In genomic region chr6:137217801-137218472, GRCh38 we compare ENCODE assay signal across 1 cellular context.
TF ChIP-seq lines count a peak whose summit lies in the region.

No MANE protein-coding gene starts in this region.

TF ChIP-seq in HepG2, 621 proteins besides CTCF, POLR2A, EP300 and RAD21 (continued from another document and continues in another):
- TF ChIP-seq, protein P1, sequence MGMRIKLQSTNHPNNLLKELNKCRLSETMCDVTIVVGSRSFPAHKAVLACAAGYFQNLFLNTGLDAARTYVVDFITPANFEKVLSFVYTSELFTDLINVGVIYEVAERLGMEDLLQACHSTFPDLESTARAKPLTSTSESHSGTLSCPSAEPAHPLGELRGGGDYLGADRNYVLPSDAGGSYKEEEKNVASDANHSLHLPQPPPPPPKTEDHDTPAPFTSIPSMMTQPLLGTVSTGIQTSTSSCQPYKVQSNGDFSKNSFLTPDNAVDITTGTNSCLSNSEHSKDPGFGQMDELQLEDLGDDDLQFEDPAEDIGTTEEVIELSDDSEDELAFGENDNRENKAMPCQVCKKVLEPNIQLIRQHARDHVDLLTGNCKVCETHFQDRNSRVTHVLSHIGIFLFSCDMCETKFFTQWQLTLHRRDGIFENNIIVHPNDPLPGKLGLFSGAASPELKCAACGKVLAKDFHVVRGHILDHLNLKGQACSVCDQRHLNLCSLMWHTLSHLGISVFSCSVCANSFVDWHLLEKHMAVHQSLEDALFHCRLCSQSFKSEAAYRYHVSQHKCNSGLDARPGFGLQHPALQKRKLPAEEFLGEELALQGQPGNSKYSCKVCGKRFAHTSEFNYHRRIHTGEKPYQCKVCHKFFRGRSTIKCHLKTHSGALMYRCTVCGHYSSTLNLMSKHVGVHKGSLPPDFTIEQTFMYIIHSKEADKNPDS (CRISPR knock-in tag; IDR thresholded peaks at IDR 0.05) = 0 out of 2 replicates have a peak, but pooled peaks have one; percentile 17
- TF ChIP-seq ZBTB8A (CRISPR knock-in tag; IDR thresholded peaks at IDR 0.05; ENCODE audit: borderline replicate concordance, low read depth) = no peak
- no peak for TF ChIP-seq RBAK (CRISPR knock-in tag; IDR thresholded peaks at IDR 0.05)
- TF ChIP-seq SMC3 (IDR thresholded peaks at IDR 0.05; ENCODE audit: low read length) = no peak
- TF ChIP-seq FOXP1 (IDR thresholded peaks at IDR 0.05) = no peak
- TF ChIP-seq FOXP1 (CRISPR knock-in tag; IDR thresholded peaks at IDR 0.05) = no peak
- TF ChIP-seq PAWR (CRISPR knock-in tag; IDR thresholded peaks at IDR 0.05; ENCODE audit: borderline replicate concordance) = no peak
- TF ChIP-seq MNT (IDR thresholded peaks at IDR 0.05) = no peak
- TF ChIP-seq CERS6 (CRISPR knock-in tag; IDR thresholded peaks at IDR 0.05) = no peak
- TF ChIP-seq EHMT2 (IDR thresholded peaks at IDR 0.05; ENCODE audit: borderline replicate concordance, low read depth, low read length) = no peak
- TF ChIP-seq DBP (CRISPR knock-in tag; IDR thresholded peaks at IDR 0.05; ENCODE audit: not compliant biosample characterization) = no peak
- no peak for TF ChIP-seq EEA1 (CRISPR knock-in tag; IDR thresholded peaks at IDR 0.05; ENCODE audit: borderline replicate concordance)
- no peak for TF ChIP-seq SUZ12 (IDR thresholded peaks at IDR 0.05; ENCODE audit: low read depth, low read length)
- no peak for TF ChIP-seq AGO1 (IDR thresholded peaks at IDR 0.05; ENCODE audit: low read depth, low read length, poor library complexity, severe bottlenecking)
- TF ChIP-seq ZNF414 (CRISPR knock-in tag; IDR thresholded peaks at IDR 0.05) = 0 out of 2 replicates have a peak, but pooled peaks have one; percentile 26
- TF ChIP-seq KLF12 (CRISPR knock-in tag; IDR thresholded peaks at IDR 0.05; ENCODE audit: borderline replicate concordance) = no peak
- no peak for TF ChIP-seq RORA (CRISPR knock-in tag; IDR thresholded peaks at IDR 0.05)
- no peak for TF ChIP-seq SATB2 (CRISPR knock-in tag; IDR thresholded peaks at IDR 0.05)
- TF ChIP-seq HMGXB4 (CRISPR knock-in tag; IDR thresholded peaks at IDR 0.05; ENCODE audit: borderline replicate concordance in 1 of 2, low read depth in 1 of 2) = no peak
- no peak for TF ChIP-seq ZNF121 (CRISPR knock-in tag; IDR thresholded peaks at IDR 0.05)
- no peak for TF ChIP-seq KAT8 (CRISPR knock-in tag; IDR thresholded peaks at IDR 0.05)
- no peak for TF ChIP-seq ZFP36 (IDR thresholded peaks at IDR 0.05; ENCODE audit: borderline replicate concordance, low read depth, low read length, partially characterized antibody)
- no peak for TF ChIP-seq CREB1 (IDR thresholded peaks at IDR 0.05)
- TF ChIP-seq CREB1 (CRISPR knock-in tag; IDR thresholded peaks at IDR 0.05) = no peak
- no peak for TF ChIP-seq ZBTB37 (CRISPR knock-in tag; IDR thresholded peaks at IDR 0.05)
- no peak for TF ChIP-seq PAF1 (CRISPR knock-in tag; IDR thresholded peaks at IDR 0.05)
- 0 out of 2 replicates have a peak, but pooled peaks have one; percentile 19 for TF ChIP-seq ARID5B (CRISPR knock-in tag; IDR thresholded peaks at IDR 0.05)
- TF ChIP-seq, protein P2, sequence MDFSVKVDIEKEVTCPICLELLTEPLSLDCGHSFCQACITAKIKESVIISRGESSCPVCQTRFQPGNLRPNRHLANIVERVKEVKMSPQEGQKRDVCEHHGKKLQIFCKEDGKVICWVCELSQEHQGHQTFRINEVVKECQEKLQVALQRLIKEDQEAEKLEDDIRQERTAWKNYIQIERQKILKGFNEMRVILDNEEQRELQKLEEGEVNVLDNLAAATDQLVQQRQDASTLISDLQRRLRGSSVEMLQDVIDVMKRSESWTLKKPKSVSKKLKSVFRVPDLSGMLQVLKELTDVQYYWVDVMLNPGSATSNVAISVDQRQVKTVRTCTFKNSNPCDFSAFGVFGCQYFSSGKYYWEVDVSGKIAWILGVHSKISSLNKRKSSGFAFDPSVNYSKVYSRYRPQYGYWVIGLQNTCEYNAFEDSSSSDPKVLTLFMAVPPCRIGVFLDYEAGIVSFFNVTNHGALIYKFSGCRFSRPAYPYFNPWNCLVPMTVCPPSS (IDR thresholded peaks at IDR 0.05) = no peak
- peak; percentile 45; the same call in 1 of the 2 replicates for TF ChIP-seq FOXA3 (CRISPR knock-in tag; IDR thresholded peaks at IDR 0.05)
- no peak for TF ChIP-seq SMAD9 (CRISPR knock-in tag; IDR thresholded peaks at IDR 0.05)
- TF ChIP-seq ZNF530 (CRISPR knock-in tag; IDR thresholded peaks at IDR 0.05; ENCODE audit: low read depth) = no peak
- 0 out of 2 replicates have a peak, but pooled peaks have one; percentile 20 for TF ChIP-seq ZFY (CRISPR knock-in tag; IDR thresholded peaks at IDR 0.05)
- TF ChIP-seq SMAD3 (CRISPR knock-in tag; IDR thresholded peaks at IDR 0.05) = no peak
- no peak for TF ChIP-seq ZNF367 (CRISPR knock-in tag; IDR thresholded peaks at IDR 0.05; ENCODE audit: borderline replicate concordance)
- no peak for TF ChIP-seq ATM (IDR thresholded peaks at IDR 0.05; ENCODE audit: borderline replicate concordance)
- TF ChIP-seq IRF2 (CRISPR knock-in tag; IDR thresholded peaks at IDR 0.05) = no peak
- no peak for TF ChIP-seq ZNF501 (CRISPR knock-in tag; IDR thresholded peaks at IDR 0.05)
- TF ChIP-seq GTF3A (CRISPR knock-in tag; conservative IDR thresholded peaks at IDR 0.05) = no peak
- no peak for TF ChIP-seq ZNF629 (CRISPR knock-in tag; conservative IDR thresholded peaks at IDR 0.05)
- no peak for TF ChIP-seq PHF8 (CRISPR knock-in tag; IDR thresholded peaks at IDR 0.05)
- no peak for TF ChIP-seq THAP11 (CRISPR knock-in tag; IDR thresholded peaks at IDR 0.05)
- TF ChIP-seq ZNF3 (CRISPR knock-in tag; IDR thresholded peaks at IDR 0.05) = no peak
- no peak for TF ChIP-seq ATRX (CRISPR knock-in tag; IDR thresholded peaks at IDR 0.05; ENCODE audit: borderline replicate concordance)
- TF ChIP-seq, protein P3, sequence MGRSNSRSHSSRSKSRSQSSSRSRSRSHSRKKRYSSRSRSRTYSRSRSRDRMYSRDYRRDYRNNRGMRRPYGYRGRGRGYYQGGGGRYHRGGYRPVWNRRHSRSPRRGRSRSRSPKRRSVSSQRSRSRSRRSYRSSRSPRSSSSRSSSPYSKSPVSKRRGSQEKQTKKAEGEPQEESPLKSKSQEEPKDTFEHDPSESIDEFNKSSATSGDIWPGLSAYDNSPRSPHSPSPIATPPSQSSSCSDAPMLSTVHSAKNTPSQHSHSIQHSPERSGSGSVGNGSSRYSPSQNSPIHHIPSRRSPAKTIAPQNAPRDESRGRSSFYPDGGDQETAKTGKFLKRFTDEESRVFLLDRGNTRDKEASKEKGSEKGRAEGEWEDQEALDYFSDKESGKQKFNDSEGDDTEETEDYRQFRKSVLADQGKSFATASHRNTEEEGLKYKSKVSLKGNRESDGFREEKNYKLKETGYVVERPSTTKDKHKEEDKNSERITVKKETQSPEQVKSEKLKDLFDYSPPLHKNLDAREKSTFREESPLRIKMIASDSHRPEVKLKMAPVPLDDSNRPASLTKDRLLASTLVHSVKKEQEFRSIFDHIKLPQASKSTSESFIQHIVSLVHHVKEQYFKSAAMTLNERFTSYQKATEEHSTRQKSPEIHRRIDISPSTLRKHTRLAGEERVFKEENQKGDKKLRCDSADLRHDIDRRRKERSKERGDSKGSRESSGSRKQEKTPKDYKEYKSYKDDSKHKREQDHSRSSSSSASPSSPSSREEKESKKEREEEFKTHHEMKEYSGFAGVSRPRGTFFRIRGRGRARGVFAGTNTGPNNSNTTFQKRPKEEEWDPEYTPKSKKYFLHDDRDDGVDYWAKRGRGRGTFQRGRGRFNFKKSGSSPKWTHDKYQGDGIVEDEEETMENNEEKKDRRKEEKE (IDR thresholded peaks at IDR 0.05) = no peak
- TF ChIP-seq NKX3-1 (CRISPR knock-in tag; IDR thresholded peaks at IDR 0.05) = no peak
- TF ChIP-seq KDM3A (CRISPR knock-in tag; IDR thresholded peaks at IDR 0.05; ENCODE audit: low read depth) = 0 out of 2 replicates have a peak, but pooled peaks have one; percentile 53
- TF ChIP-seq HMGA1 (CRISPR knock-in tag; conservative IDR thresholded peaks at IDR 0.05) = no peak
- TF ChIP-seq TP53 (CRISPR knock-in tag; conservative IDR thresholded peaks at IDR 0.05) = no peak
